Comparison of ENCODE assay signal across 26 cellular contexts in the genomic region with DNA sequence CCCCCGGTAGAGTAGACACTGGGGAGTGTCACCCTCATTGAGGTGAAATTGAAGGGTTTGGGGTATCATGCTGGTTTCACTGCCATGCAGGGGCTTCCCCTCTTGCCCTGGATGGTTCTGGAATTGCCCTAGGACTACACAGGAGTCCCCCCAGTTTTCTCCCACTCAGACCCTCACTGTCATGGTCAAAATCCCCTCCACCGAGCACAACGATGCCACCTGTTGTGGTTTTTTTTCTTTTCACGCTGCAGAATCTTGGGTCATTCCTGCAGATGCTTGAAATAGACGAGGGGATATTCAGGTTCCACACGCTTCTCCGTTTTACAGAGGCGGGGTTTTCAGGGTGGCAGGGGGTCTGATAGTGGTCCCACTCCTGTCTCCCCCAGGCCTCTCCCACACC.
DNase-seq lines count a peak whose midpoint lies in the region; ATAC-seq, FAIRE-seq and TF ChIP-seq lines count a peak whose summit lies in the region.
"Had no signal": no experiment of that assay in that cellular context is flagged by ENCODE, and none has a peak within 500 bp of the region (broad histone marks: within the 10 kb centered on the region; RNA-seq: fewer than 3 reads in every experiment).

No MANE protein-coding gene starts in this region.

- BruUV-seq in GM12878 (replicated peaks; lab: Mats Ljungman, UMichigan), result no TSS peak

- no peaks in the 10 kb centered on the region for H3K79me1 ChIP-seq in neuronal stem cell (ENCODE audit: low read depth, low read length)

- SMC1A ChIA-PET in GM12878 (lab: Charles Lee; ENCODE audit: uncharacterized antibody, unreplicated experiment), result no interaction called here

- H3K9me3 Mint-ChIP-seq in stimulated activated memory B cell treated with anti-CD40 and anti-IgM and Interleukin-4, amounts not matched to agents 10 μg/mL and 1 μg/mL and 100 μg/mL, for 72 hours, result no peaks in the 10 kb centered on the region
- H3K9me3 Mint-ChIP-seq: CD4-positive, alpha-beta T cell; CD8-positive, alpha-beta T cell had no signal

- POLR2A ChIA-PET in GM12878 (lab: Charles Lee), result no interaction called here

- H3K9ac ChIP-seq in GM12878 (ENCODE audit: control insufficient read depth, insufficient read depth, low read length), result no peak overlapping the region
- no peak overlapping the region for H3K9ac ChIP-seq in neuronal stem cell (ENCODE audit: low read depth, low read length, poor library complexity)
- H3K9ac ChIP-seq: BLaER1 treated with 17β-estradiol and CSF1 and Interleukin-3, amounts not matched to agents 10 nM and 100 nM had no signal

- no peaks in the 10 kb centered on the region for H4K20me1 ChIP-seq in GM12878 (ENCODE audit: control insufficient read depth, insufficient read depth)

- 3% methylated on average over 8 of the region's 8 CpGs for WGBS in GM12878 (ENCODE audit: insufficient coverage, insufficient replicate concordance, low lambda C conversion rate, missing lambda C conversion rate)
- WGBS in neuronal stem cell (ENCODE audit: extremely low coverage in 2 of 2, insufficient read length in 2 of 2, insufficient replicate concordance in 1 of 2), 2 donors, result no CpG with 5 or more reads among the region's 8 CpGs

- no peak overlapping the region for H3K23ac ChIP-seq in neuronal stem cell (ENCODE audit: low read depth, low read length, poor library complexity)

- FAIRE-seq in GM12878 (lab: Jason Lieb, UNC), result no peak
- FAIRE-seq: A549, D721Med, GM12891, GM19239 had no signal

- peak overlapping the region; percentile 4 for H3K27ac Mint-ChIP-seq in stimulated activated memory B cell treated with anti-CD40 and anti-IgM and Interleukin-4, amounts not matched to agents 10 μg/mL and 1 μg/mL and 100 μg/mL, for 72 hours
- H3K27ac Mint-ChIP-seq: B cell; CD4-positive, alpha-beta T cell; CD8-positive, alpha-beta T cell had no signal

- H3K27me3 ChIP-seq in GM12878 (replicated peaks in 1 of 2; ENCODE audit: control insufficient read depth in 2 of 2, insufficient read depth in 2 of 2, low read length in 1 of 2), result no peaks in the 10 kb centered on the region; a peak in 1 of 4 replicates
- H3K27me3 ChIP-seq in neuronal stem cell (ENCODE audit: control insufficient read depth in 3 of 3, insufficient read depth in 3 of 3, low read depth in 1 of 3, low read length in 3 of 3), result peaks cover 0 to 11% (median 0%) of the 10 kb centered on the region in 3 experiments
- H3K27me3 ChIP-seq in breast epithelium, result peaks cover 0 to 95% of the 10 kb centered on the region in 2 donors

- peak overlapping the region; percentile 59 for H3K18ac ChIP-seq in neuronal stem cell (ENCODE audit: low read length)

- peaks cover 90% of the 10 kb centered on the region for H3K27me3 Mint-ChIP-seq in stimulated activated memory B cell treated with anti-CD40 and anti-IgM and Interleukin-4, amounts not matched to agents 10 μg/mL and 1 μg/mL and 100 μg/mL, for 72 hours

- H2BK15ac ChIP-seq in neuronal stem cell (ENCODE audit: low read length), result no peak overlapping the region

- H2BK120ac ChIP-seq in neuronal stem cell (ENCODE audit: low read depth, low read length), result no peak overlapping the region

- no peak overlapping the region for H3K4me3 Mint-ChIP-seq in stimulated activated memory B cell treated with anti-CD40 and anti-IgM and Interleukin-4, amounts not matched to agents 10 μg/mL and 1 μg/mL and 100 μg/mL, for 72 hours
- H3K4me3 Mint-ChIP-seq: B cell; CD4-positive, alpha-beta T cell; CD8-positive, alpha-beta T cell had no signal

- ATAC-seq in GM12878, result no peak
- peak; percentile 29 for ATAC-seq in stimulated activated memory B cell treated with anti-CD40 and anti-IgM and Interleukin-4, amounts not matched to agents 10 μg/mL and 1 μg/mL and 100 μg/mL, for 72 hours
- ATAC-seq: A549; CD8-positive, alpha-beta T cell had no signal

- in situ Hi-C loops in GM12878 (cut with MboI), result no loop called here

- H3K9me3 ChIP-seq in GM12878 (replicated peaks; ENCODE audit: control insufficient read depth, insufficient read depth, low read length) (no peaks in the 10 kb centered on the region), neuronal stem cell (replicated peaks in 1 of 2; ENCODE audit: control insufficient read depth in 2 of 2, insufficient read depth in 1 of 2, low read depth in 1 of 2, low read length in 2 of 2) (no peaks in the 10 kb centered on the region), breast epithelium (no peaks in the 10 kb centered on the region)
- H3K9me3 ChIP-seq: A549; BLaER1 treated with 17β-estradiol and CSF1 and Interleukin-3, amounts not matched to agents 10 nM and 100 nM; Caco-2 had no signal

- H3K36me3 ChIP-seq in GM12878 (ENCODE audit: control insufficient read depth in 2 of 2, insufficient read depth in 2 of 2, low read length in 1 of 2), result no peaks in the 10 kb centered on the region
- H3K36me3 ChIP-seq in neuronal stem cell (replicated peaks in 1 of 2; ENCODE audit: control insufficient read depth in 2 of 2, insufficient read depth in 2 of 2, low read length in 2 of 2), result no peaks in the 10 kb centered on the region
- H3K36me3 ChIP-seq in breast epithelium, result no peaks in the 10 kb centered on the region
- H3K36me3 ChIP-seq: BLaER1 treated with 17β-estradiol and CSF1 and Interleukin-3, amounts not matched to agents 10 nM and 100 nM had no signal

- RAD21 ChIA-PET in GM12878 (lab: Charles Lee; ENCODE audit: unreplicated experiment), result no interaction called here

- H2AK5ac ChIP-seq in neuronal stem cell (ENCODE audit: low read depth, low read length), result no peak overlapping the region

- H3K79me2 ChIP-seq in GM12878 (ENCODE audit: control insufficient read depth, insufficient read depth, low read length), result no peaks in the 10 kb centered on the region

- H3K36me3 Mint-ChIP-seq in stimulated activated memory B cell treated with anti-CD40 and anti-IgM and Interleukin-4, amounts not matched to agents 10 μg/mL and 1 μg/mL and 100 μg/mL, for 72 hours, result no peaks in the 10 kb centered on the region
- H3K36me3 Mint-ChIP-seq: CD8-positive, alpha-beta T cell had no signal

- H3K4me3 ChIP-seq in GM12864 (ENCODE audit: low read depth, low read length) (no peak overlapping the region), GM12878 (no peak overlapping the region), neuronal stem cell (ENCODE audit: low read length in 2 of 2) (no peak overlapping the region), breast epithelium (no peak overlapping the region)
- H3K4me3 ChIP-seq: A549; BLaER1 treated with 17β-estradiol and CSF1 and Interleukin-3, amounts not matched to agents 10 nM and 100 nM had no signal

- H2AFZ ChIP-seq in GM12878 (ENCODE audit: control insufficient read depth, low read depth, low read length), result no peak overlapping the region
- H2AFZ ChIP-seq in neuronal stem cell (ENCODE audit: low read length), result no peak overlapping the region

- H3K4ac ChIP-seq in neuronal stem cell (ENCODE audit: low read length), result no peak overlapping the region

- H3K27ac ChIP-seq in GM12878 (ENCODE audit: control insufficient read depth, insufficient read depth), result no peak overlapping the region
- H3K27ac ChIP-seq in neuronal stem cell (replicated peaks; ENCODE audit: low read length), result no peak overlapping the region
- no peak overlapping the region for H3K27ac ChIP-seq in breast epithelium
- H3K27ac ChIP-seq: 22Rv1; A549; BLaER1 treated with 17β-estradiol and CSF1 and Interleukin-3, amounts not matched to agents 10 nM and 100 nM; C4-2B had no signal

- H3K4me1 ChIP-seq in GM12878 (ENCODE audit: control insufficient read depth, insufficient read depth, low read length) (no peaks in the 10 kb centered on the region; the same call in 1 of the 2 replicates), neuronal stem cell (ENCODE audit: control insufficient read depth in 2 of 2, insufficient read depth in 1 of 2, low read depth in 1 of 2, low read length in 2 of 2) (peaks cover 0 to 2% of the 10 kb centered on the region in 2 donors), breast epithelium (no peaks in the 10 kb centered on the region)
- H3K4me1 ChIP-seq: A549; BLaER1 treated with 17β-estradiol and CSF1 and Interleukin-3, amounts not matched to agents 10 nM and 100 nM; Caco-2 had no signal

- no peak overlapping the region for H3K4me2 ChIP-seq in GM12878 (ENCODE audit: control insufficient read depth, insufficient read depth)
- H3K4me2 ChIP-seq in neuronal stem cell (ENCODE audit: insufficient read depth, low read length, poor library complexity, severe bottlenecking), result no peak overlapping the region
- H3K4me2 ChIP-seq: A549; BLaER1 treated with 17β-estradiol and CSF1 and Interleukin-3, amounts not matched to agents 10 nM and 100 nM had no signal

- no peak overlapping the region for H2BK12ac ChIP-seq in neuronal stem cell (ENCODE audit: low read length)

- H4K8ac ChIP-seq in neuronal stem cell (ENCODE audit: low read depth, low read length), result no peak overlapping the region

- no peak for TF ChIP-seq EP300 in GM12878 (IDR thresholded peaks at IDR 0.05; ENCODE audit: borderline replicate concordance in 1 of 2, control insufficient read depth in 1 of 2, low read depth in 2 of 2, low read length in 2 of 2)

- H3K14ac ChIP-seq in neuronal stem cell (ENCODE audit: low read length), result no peak overlapping the region

- TF ChIP-seq CTCF in GM12864 (IDR thresholded peaks at IDR 0.05; ENCODE audit: low read depth, low read length, missing control alignments) (no peak), GM12878 (IDR thresholded peaks at IDR 0.05 in 2 of 3, conservative IDR thresholded peaks at IDR 0.05 in 1 of 3; ENCODE audit: control insufficient read depth in 2 of 3, extremely low read depth in 1 of 3, insufficient read depth in 1 of 3, low read depth in 3 of 3, low read length in 3 of 3) (no peak), breast epithelium (IDR thresholded peaks at IDR 0.05) (no peak)

- TF ChIP-seq RAD21 in GM12878 (IDR thresholded peaks at IDR 0.05; ENCODE audit: insufficient read depth, low read depth, low read length), result no peak

- peaks cover 43% of the 10 kb centered on the region for H3K4me1 Mint-ChIP-seq in stimulated activated memory B cell treated with anti-CD40 and anti-IgM and Interleukin-4, amounts not matched to agents 10 μg/mL and 1 μg/mL and 100 μg/mL, for 72 hours

- CTCF ChIA-PET in GM12878 (lab: Yijun Ruan, JAX), result no interaction called here

- no peak for TF ChIP-seq POLR2A in GM12878 (IDR thresholded peaks at IDR 0.05; ENCODE audit: low read depth, low read length)
- no peak for TF ChIP-seq POLR2A in breast epithelium (IDR thresholded peaks at IDR 0.05)

- intact Hi-C loops in GM12878 (cut with micrococcal nuclease; ENCODE audit: unreplicated experiment), result no loop called here
- intact Hi-C loops in breast epithelium (cut with DNase I; ENCODE audit: low total_unique reads), result no loop called here

- DNase-seq in GM12864 (ENCODE audit: low read depth), result peak; percentile 5
- DNase-seq in GM12878 (ENCODE audit: low read depth, low spot score), result peak; percentile 9
- DNase-seq in neuronal stem cell (ENCODE audit: low spot score), result no peak
- no peak for DNase-seq in breast epithelium (ENCODE audit: low spot score in 2 of 2)
- DNase-seq in NOMO-1 (lab: John Stamatoyannopoulos, UW; ENCODE audit: unreplicated experiment in 2 of 2), result no peak
- no peak for DNase-seq in NCI-H2196 treated with DMSO at 0.1 percent for 48 hours (lab: John Stamatoyannopoulos, UW; ENCODE audit: unreplicated experiment)
- DNase-seq: AML-193; Caco-2; Calu3; CD4-positive, alpha-beta T cell; CD8-positive, alpha-beta T cell; DMS153; DMS53; DMS79; DND-41; EL; GDM1 had no signal

- no peak overlapping the region for H4K91ac ChIP-seq in neuronal stem cell (ENCODE audit: low read depth, low read length, poor library complexity)

- no peak overlapping the region for H2BK5ac ChIP-seq in neuronal stem cell (ENCODE audit: low read length)

Comparison
In these comparisons a context has a peak if more than half of its experiments do, and no peak if none do; other contexts are left out.
1. DNase-seq: peak in GM12864 (single experiment) and GM12878 (single experiment); none in neuronal stem cell (single experiment), breast epithelium (0 of 2), NOMO-1 (0 of 2) and NCI-H2196 treated with DMSO at 0.1 percent for 48 hours (single experiment).